In genomic region chr19:34269489-34269888, GRCh38 we compare ENCODE assay signal across 8 cellular contexts. TPM values are rescaled to one million over a fixed set of nuclear protein-coding genes. Genes with fewer than 3 reads are reported as not detected.
DNase-seq lines count a peak whose midpoint lies in the region; ATAC-seq, FAIRE-seq and TF ChIP-seq lines count a peak whose summit lies in the region.

No MANE protein-coding gene starts in this region.

- peaks cover 2% of the 10 kb centered on the region; the same call in 1 of the 2 replicates for H3K79me1 ChIP-seq in H1 (ENCODE audit: low read depth, low read length)

- no peak overlapping the region for H2AK5ac ChIP-seq in H1 (ENCODE audit: low read depth, low read length)

- POLR2A ChIA-PET in OCI-LY7 (lab: Charles Lee) (interaction anchor here (0.6 to 3.2 kb wide), 12 partner anchors 9 to 911 kb away, joined by 3 to 16 read pairs (median 5); no protein-coding TSS in a partner anchor), H1 (lab: Charles Lee; ENCODE audit: partially characterized antibody) (interaction anchor here (1.1 to 1.4 kb wide), 2 partner anchors 9 to 96 kb away, joined by 3 to 6 read pairs; no protein-coding TSS in a partner anchor)

- H2BK5ac ChIP-seq in H1 (ENCODE audit: low read depth, low read length): peak overlapping the region; percentile 37; the same call in 1 of the 2 replicates

- peak; percentile 50 for DNase-seq in OCI-LY7 (ENCODE audit: low spot score)
- no peak for DNase-seq in H1 (ENCODE audit: low read depth in 1 of 2, low spot score in 2 of 2)
- no peak for DNase-seq in osteocyte (ENCODE audit: extremely low spot score, unreplicated experiment)
- no peak for DNase-seq in cerebellar cortex (ENCODE audit: low spot score)
- no peak for DNase-seq in DMS79 (lab: John Stamatoyannopoulos, UW)
- DNase-seq in NCI-H2171 (lab: John Stamatoyannopoulos, UW): no peak

- H3K27me3 ChIP-seq in DOHH2 (ENCODE audit: control insufficient read depth, low read length): no peaks in the 10 kb centered on the region
- H3K27me3 ChIP-seq in H1 (replicated peaks in 1 of 4; ENCODE audit: control insufficient read depth in 3 of 4, extremely low read depth in 1 of 4, insufficient read depth in 3 of 4, low read length in 3 of 4): no peaks in the 10 kb centered on the region

- H3K9me3 Mint-ChIP-seq in osteocyte (ENCODE audit: unreplicated experiment): no peaks in the 10 kb centered on the region

- H4K8ac ChIP-seq in H1 (ENCODE audit: extremely low read depth, insufficient read depth, low read length): no peak overlapping the region

- no peak overlapping the region for H4K91ac ChIP-seq in H1 (replicated peaks; ENCODE audit: insufficient read length, low read length)

- H2BK120ac ChIP-seq in H1 (replicated peaks; ENCODE audit: low read depth, low read length): no peak overlapping the region

- H3K79me2 ChIP-seq in DOHH2 (ENCODE audit: control insufficient read depth, low read length): peaks cover 87% of the 10 kb centered on the region
- peaks cover 48% of the 10 kb centered on the region for H3K79me2 ChIP-seq in OCI-LY7 (ENCODE audit: insufficient read depth, low read depth, low read length)
- H3K79me2 ChIP-seq in H1 (ENCODE audit: control insufficient read depth in 1 of 2, insufficient read depth in 2 of 2, low read length in 2 of 2): peaks cover 0 to 44% of the 10 kb centered on the region in 2 experiments; a peak in 2 of 4 replicates

- H3K9ac ChIP-seq in H1 (replicated peaks in 1 of 4; ENCODE audit: extremely low read depth in 1 of 4, low read depth in 3 of 4, low read length in 3 of 4): no peak overlapping the region

- H3K27ac Mint-ChIP-seq in osteocyte (ENCODE audit: unreplicated experiment): peak overlapping the region; percentile 97

- H3K18ac ChIP-seq in H1 (ENCODE audit: extremely low read depth, low read length): no peak overlapping the region

- 80% methylated on average over 2 of the region's 2 CpGs; no CpG with 5 or more reads in 1 of the 2 experiments for WGBS in H1 (ENCODE audit: extremely low coverage in 1 of 2, insufficient coverage in 1 of 2, insufficient read length in 1 of 2, insufficient replicate concordance in 2 of 2, low coverage in 1 of 2, low lambda C conversion rate in 2 of 2, missing lambda C conversion rate in 1 of 2), 2 experiments

- CTCF ChIA-PET in OCI-LY7 (lab: Charles Lee; ENCODE audit: unreplicated experiment) (interaction anchor here (2.2 kb wide), 1 partner anchor 9 kb away, joined by 11 read pairs; no protein-coding TSS in a partner anchor), H1 (lab: Charles Lee; ENCODE audit: partially characterized antibody) (interaction anchor here (0.6 to 1.5 kb wide), 7 partner anchors 13 to 147 kb away, joined by 3 to 6 read pairs (median 4); no protein-coding TSS in a partner anchor)

- H3F3A ChIP-seq in DOHH2 (ENCODE audit: control insufficient read depth, insufficient read depth): peaks cover 26% of the 10 kb centered on the region

- H3K4me3 Mint-ChIP-seq in osteocyte (ENCODE audit: unreplicated experiment): peak overlapping the region; percentile 62

- no peak for TF ChIP-seq EP300 in H1 (IDR thresholded peaks at IDR 0.05; ENCODE audit: borderline replicate concordance in 1 of 2, low read depth in 2 of 2, low read length in 2 of 2)

- H3K9me2 ChIP-seq in DOHH2 (replicated peaks; ENCODE audit: control insufficient read depth, low read length): no peaks in the 10 kb centered on the region
- H3K9me2 ChIP-seq in OCI-LY7 (ENCODE audit: insufficient read depth, low read length): no peaks in the 10 kb centered on the region

- H3K36me3 ChIP-seq in DOHH2 (ENCODE audit: control insufficient read depth, low read length): peaks cover 2% of the 10 kb centered on the region; the same call in 1 of the 2 replicates
- H3K36me3 ChIP-seq in OCI-LY7 (ENCODE audit: insufficient read depth, low read length): no peaks in the 10 kb centered on the region
- no peaks in the 10 kb centered on the region for H3K36me3 ChIP-seq in H1 (ENCODE audit: control insufficient read depth in 2 of 4, insufficient read depth in 4 of 4, low read length in 3 of 4)

- no peak overlapping the region for H3K56ac ChIP-seq in H1 (replicated peaks; ENCODE audit: insufficient read length, low read depth, low read length)

- H3K4ac ChIP-seq in H1 (replicated peaks; ENCODE audit: insufficient read length, low read depth, low read length): no peak overlapping the region

- H3K27ac ChIP-seq in DOHH2 (ENCODE audit: low read depth, low read length): peak overlapping the region; percentile 94
- H3K27ac ChIP-seq in OCI-LY7 (ENCODE audit: low read depth, low read length, poor library complexity, severe bottlenecking): peak overlapping the region; percentile 94
- no peak overlapping the region for H3K27ac ChIP-seq in H1 (ENCODE audit: low read depth, low read length)

- H4K5ac ChIP-seq in H1 (ENCODE audit: insufficient read length, low read depth, low read length): no peak overlapping the region

- H3K4me1 Mint-ChIP-seq in osteocyte (ENCODE audit: unreplicated experiment): peaks cover 56% of the 10 kb centered on the region

- no peak overlapping the region for H2BK15ac ChIP-seq in H1 (ENCODE audit: low read length)

- no peak overlapping the region for H2BK12ac ChIP-seq in H1 (ENCODE audit: low read depth, low read length)

- H3K27me3 Mint-ChIP-seq in osteocyte (ENCODE audit: unreplicated experiment): no peaks in the 10 kb centered on the region

- no peak overlapping the region for H3K14ac ChIP-seq in H1 (ENCODE audit: insufficient read length)

- BruUV-seq in OCI-LY7 (replicated peaks; lab: Mats Ljungman, UMichigan): TSS peak; percentile 95

- H3K4me1 ChIP-seq in DOHH2 (ENCODE audit: control insufficient read depth, low read length): peaks cover 94% of the 10 kb centered on the region
- peaks cover 75% of the 10 kb centered on the region for H3K4me1 ChIP-seq in OCI-LY7 (ENCODE audit: insufficient read depth, low read length, poor library complexity, severe bottlenecking)
- H3K4me1 ChIP-seq in H1 (replicated peaks in 1 of 4; ENCODE audit: control insufficient read depth in 3 of 4, insufficient read depth in 4 of 4, low read length in 3 of 4): peaks cover 0 to 10% (median 7%) of the 10 kb centered on the region in 4 experiments; a peak in 5 of 7 replicates

- H3K23me2 ChIP-seq in H1 (ENCODE audit: low read depth, low read length): no peaks in the 10 kb centered on the region

- peak overlapping the region; percentile 93 for H3K4me2 ChIP-seq in DOHH2 (ENCODE audit: low read length)
- peak overlapping the region; percentile 98 for H3K4me2 ChIP-seq in OCI-LY7 (ENCODE audit: low read length)
- H3K4me2 ChIP-seq in H1 (ENCODE audit: insufficient read depth in 1 of 2, low read depth in 2 of 2, low read length in 2 of 2): no peak overlapping the region

- intact Hi-C loops in OCI-LY7 (cut with micrococcal nuclease; ENCODE audit: unreplicated experiment): no loop called here

- TF ChIP-seq RAD21 in H1 (IDR thresholded peaks at IDR 0.05 in 1 of 2, conservative IDR thresholded peaks at IDR 0.05 in 1 of 2; ENCODE audit: low read depth in 2 of 2, low read length in 2 of 2): no peak

- ATAC-seq in GM19328 (IDR thresholded peaks at IDR 0.05; ENCODE audit: unreplicated experiment): no peak

- H3K36me3 Mint-ChIP-seq in osteocyte (ENCODE audit: unreplicated experiment): peaks cover 17% of the 10 kb centered on the region

- H3K9me3 ChIP-seq in DOHH2 (ENCODE audit: control insufficient read depth, insufficient read depth, low read length): no peaks in the 10 kb centered on the region
- H3K9me3 ChIP-seq in OCI-LY7 (ENCODE audit: low read length): no peaks in the 10 kb centered on the region
- H3K9me3 ChIP-seq in H1 (ENCODE audit: insufficient read depth in 2 of 2, low read depth in 1 of 2, low read length in 1 of 2): no peaks in the 10 kb centered on the region

- H3K23ac ChIP-seq in H1 (ENCODE audit: insufficient read length): no peak overlapping the region

- H3K4me3 ChIP-seq in DOHH2 (ENCODE audit: low read length) (peak overlapping the region; percentile 71), OCI-LY7 (ENCODE audit: low read depth, low read length, poor library complexity, severe bottlenecking) (peak overlapping the region; percentile 57), H1 (ENCODE audit: extremely low read depth in 1 of 4, insufficient read depth in 2 of 4, low read depth in 3 of 4, low read length in 4 of 4) (no peak overlapping the region)

- no peak overlapping the region for H2BK20ac ChIP-seq in H1 (ENCODE audit: low read length)

- no peak for FAIRE-seq in H1 (lab: Jason Lieb, UNC)

- TF ChIP-seq POLR2A in H1 (IDR thresholded peaks at IDR 0.05; ENCODE audit: control extremely low read depth in 1 of 2, low read depth in 2 of 2, low read length in 2 of 2): no peak

- no peak for TF ChIP-seq CTCF in DOHH2 (IDR thresholded peaks at IDR 0.05; ENCODE audit: low read depth, low read length, poor library complexity, severe bottlenecking)
- TF ChIP-seq CTCF in OCI-LY7 (conservative IDR thresholded peaks at IDR 0.05; ENCODE audit: low read length): no peak
- TF ChIP-seq CTCF in H1 (IDR thresholded peaks at IDR 0.05; ENCODE audit: control extremely low read depth in 1 of 3, insufficient read depth in 1 of 3, low read depth in 1 of 3, low read length in 3 of 3): no peak
- no peak for TF ChIP-seq CTCF in osteocyte (IDR thresholded peaks at IDR 0.05)

- H4K20me1 ChIP-seq in DOHH2 (ENCODE audit: control insufficient read depth, insufficient read depth, low read depth, low read length) (no peaks in the 10 kb centered on the region), OCI-LY7 (ENCODE audit: insufficient read depth, low read length) (no peaks in the 10 kb centered on the region), H1 (replicated peaks in 1 of 2; ENCODE audit: control insufficient read depth in 1 of 2, insufficient read depth in 2 of 2, low read length in 2 of 2) (peaks cover 2 to 5% of the 10 kb centered on the region in 2 experiments)

- H2AFZ ChIP-seq in OCI-LY7 (ENCODE audit: low read length) (peak overlapping the region; percentile 71; the same call in 1 of the 2 replicates), H1 (ENCODE audit: low read length) (no peak overlapping the region)

TF ChIP-seq in H1, 55 proteins besides CTCF, POLR2A, EP300 and RAD21 (continues in another document):
- no peak for TF ChIP-seq RBBP5 (IDR thresholded peaks at IDR 0.05; ENCODE audit: borderline replicate concordance, low read depth, low read length)
- TF ChIP-seq FOSL1 (IDR thresholded peaks at IDR 0.05; ENCODE audit: insufficient read depth, low read depth, low read length): no peak
- no peak for TF ChIP-seq SUZ12 (IDR thresholded peaks at IDR 0.05; ENCODE audit: low read length)

RNA-seq across cellular contexts. Expression of gene GARRE1, which starts 15.1 kb away (rescaled TPM):
- total RNA-seq in OCI-LY7 (2014; rRNA removed; shearing (Covaris generic)): 11.1 and 15.4 TPM in 2 replicates
- total RNA-seq in OCI-LY7 (2022) (18.8 and 19.8 TPM in 2 replicates), osteocyte (29.5 and 33.5 TPM in 2 replicates)
- total RNA-seq in H1 (2021; fragmentation: NEBNext Ultra II Directional; extraction: Animal tissue kit (Norgen Biotek cat#: 25700)): 19.4 and 23.1 TPM in 2 replicates
- polyA plus RNA-seq in H1 (2011; rRNA removed): 16.4 and 23.6 TPM in 2 replicates
- 15.3 TPM for polyA plus RNA-seq in H1 (2011; cell fraction: cytosol; rRNA removed)
- 18.4 TPM for polyA plus RNA-seq in H1 (2011; cell fraction: nucleus; rRNA removed)
- polyA plus RNA-seq in H1 (2012, experiment 1 of 2): 11.4 to 15.5 TPM (median 12.9 TPM) in 4 replicates
- 5.9 TPM for polyA plus RNA-seq in H1 (2012, experiment 2 of 2)
- polyA plus RNA-seq in H1 (2013, experiment 1 of 2): 23.5 TPM
- 20.7 TPM for polyA plus RNA-seq in H1 (2013, experiment 2 of 2)
- 18.4 and 20.4 TPM in 2 replicates for polyA minus RNA-seq in H1 (2011; rRNA and poly(A)+ RNA removed)
- polyA minus RNA-seq in H1 (2011; cell fraction: cytosol; rRNA and poly(A)+ RNA removed): 17.0 TPM
- polyA minus RNA-seq in H1 (2011; cell fraction: nucleus; rRNA and poly(A)+ RNA removed): 15.2 TPM

Comparison
In these comparisons a context has a peak if more than half of its experiments do, and no peak if none do; other contexts are left out.
1. H3K4me2 ChIP-seq: peak in DOHH2 (single experiment) and OCI-LY7 (single experiment); none in H1 (0 of 2).
2. H3K4me3 ChIP-seq: peak in DOHH2 (single experiment) and OCI-LY7 (single experiment); none in H1 (0 of 4).